Comparison of ENCODE assay signal across 1 cellular context in the genomic region with DNA sequence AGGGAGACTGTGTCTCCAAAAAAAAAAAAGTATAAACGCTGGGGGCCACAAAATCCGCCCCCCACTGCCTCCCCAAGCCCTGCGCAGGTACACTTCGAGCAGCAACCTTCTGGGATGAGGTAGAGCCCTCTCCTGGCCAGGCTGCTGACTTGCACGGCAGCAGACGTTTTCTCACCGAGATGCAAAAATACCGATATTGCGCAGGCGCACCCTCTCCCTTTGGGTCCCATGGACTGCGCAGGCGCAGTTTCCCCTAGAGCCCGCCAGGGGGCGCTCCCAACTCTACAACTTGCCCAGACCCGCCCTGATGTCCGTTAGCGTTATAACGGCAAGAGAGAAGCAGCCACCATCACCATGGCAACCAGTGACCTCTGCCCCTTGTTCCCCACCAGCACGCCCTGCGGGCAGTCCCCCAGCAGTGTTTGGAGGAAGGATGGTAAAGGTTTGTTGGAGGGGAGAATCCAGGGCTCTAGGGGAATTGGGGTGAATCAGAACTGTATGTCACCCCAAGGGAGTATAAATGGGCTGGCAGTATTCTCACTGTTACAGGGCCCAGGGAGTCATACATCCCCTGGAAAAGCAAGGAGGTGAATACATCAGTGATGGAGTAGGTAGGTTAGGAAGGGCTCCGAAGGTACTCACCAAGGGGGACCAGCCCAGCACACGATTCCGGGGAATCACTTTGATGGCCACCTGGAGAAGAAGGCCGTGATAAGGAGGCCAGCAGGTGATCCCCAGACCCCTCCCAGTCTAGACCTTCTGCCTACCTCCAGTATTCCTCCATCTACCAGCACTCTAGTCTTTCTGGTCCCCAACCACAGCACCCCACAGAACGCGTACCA.
TF ChIP-seq lines count a peak whose summit lies in the region.

No MANE protein-coding gene starts in this region.

TF ChIP-seq in GM12878, 131 proteins besides CTCF, POLR2A, EP300 and RAD21 (continues in another document):
- TF ChIP-seq SMC3 (IDR thresholded peaks at IDR 0.05; ENCODE audit: borderline replicate concordance, low read length): peak; percentile 70
- TF ChIP-seq, protein P1, sequence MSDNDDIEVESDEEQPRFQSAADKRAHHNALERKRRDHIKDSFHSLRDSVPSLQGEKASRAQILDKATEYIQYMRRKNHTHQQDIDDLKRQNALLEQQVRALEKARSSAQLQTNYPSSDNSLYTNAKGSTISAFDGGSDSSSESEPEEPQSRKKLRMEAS (IDR thresholded peaks at IDR 0.05; ENCODE audit: low read depth, low read length): 0 out of 2 replicates have a peak, but pooled peaks have one; percentile 40
- TF ChIP-seq POLR2AphosphoS2 (IDR thresholded peaks at IDR 0.05; ENCODE audit: low read depth, low read length): peak; percentile 90
- TF ChIP-seq CBX3 (IDR thresholded peaks at IDR 0.05; ENCODE audit: borderline replicate concordance, low read depth): no peak
- TF ChIP-seq RFX5 (IDR thresholded peaks at IDR 0.05; ENCODE audit: low read depth, low read length): peak; percentile 93
- TF ChIP-seq, protein P2, sequence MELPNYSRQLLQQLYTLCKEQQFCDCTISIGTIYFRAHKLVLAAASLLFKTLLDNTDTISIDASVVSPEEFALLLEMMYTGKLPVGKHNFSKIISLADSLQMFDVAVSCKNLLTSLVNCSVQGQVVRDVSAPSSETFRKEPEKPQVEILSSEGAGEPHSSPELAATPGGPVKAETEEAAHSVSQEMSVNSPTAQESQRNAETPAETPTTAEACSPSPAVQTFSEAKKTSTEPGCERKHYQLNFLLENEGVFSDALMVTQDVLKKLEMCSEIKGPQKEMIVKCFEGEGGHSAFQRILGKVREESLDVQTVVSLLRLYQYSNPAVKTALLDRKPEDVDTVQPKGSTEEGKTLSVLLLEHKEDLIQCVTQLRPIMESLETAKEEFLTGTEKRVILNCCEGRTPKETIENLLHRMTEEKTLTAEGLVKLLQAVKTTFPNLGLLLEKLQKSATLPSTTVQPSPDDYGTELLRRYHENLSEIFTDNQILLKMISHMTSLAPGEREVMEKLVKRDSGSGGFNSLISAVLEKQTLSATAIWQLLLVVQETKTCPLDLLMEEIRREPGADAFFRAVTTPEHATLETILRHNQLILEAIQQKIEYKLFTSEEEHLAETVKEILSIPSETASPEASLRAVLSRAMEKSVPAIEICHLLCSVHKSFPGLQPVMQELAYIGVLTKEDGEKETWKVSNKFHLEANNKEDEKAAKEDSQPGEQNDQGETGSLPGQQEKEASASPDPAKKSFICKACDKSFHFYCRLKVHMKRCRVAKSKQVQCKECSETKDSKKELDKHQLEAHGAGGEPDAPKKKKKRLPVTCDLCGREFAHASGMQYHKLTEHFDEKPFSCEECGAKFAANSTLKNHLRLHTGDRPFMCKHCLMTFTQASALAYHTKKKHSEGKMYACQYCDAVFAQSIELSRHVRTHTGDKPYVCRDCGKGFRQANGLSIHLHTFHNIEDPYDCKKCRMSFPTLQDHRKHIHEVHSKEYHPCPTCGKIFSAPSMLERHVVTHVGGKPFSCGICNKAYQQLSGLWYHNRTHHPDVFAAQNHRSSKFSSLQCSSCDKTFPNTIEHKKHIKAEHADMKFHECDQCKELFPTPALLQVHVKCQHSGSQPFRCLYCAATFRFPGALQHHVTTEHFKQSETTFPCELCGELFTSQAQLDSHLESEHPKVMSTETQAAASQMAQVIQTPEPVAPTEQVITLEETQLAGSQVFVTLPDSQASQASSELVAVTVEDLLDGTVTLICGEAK (IDR thresholded peaks at IDR 0.05; ENCODE audit: borderline replicate concordance): no peak
- TF ChIP-seq NBN (IDR thresholded peaks at IDR 0.05): peak; percentile 19; the same call in 1 of the 2 replicates
- 0 out of 2 replicates have a peak, but pooled peaks have one; percentile 47 for TF ChIP-seq TBL1XR1 (IDR thresholded peaks at IDR 0.05; ENCODE audit: low read depth, low read length)
- TF ChIP-seq, protein P3, sequence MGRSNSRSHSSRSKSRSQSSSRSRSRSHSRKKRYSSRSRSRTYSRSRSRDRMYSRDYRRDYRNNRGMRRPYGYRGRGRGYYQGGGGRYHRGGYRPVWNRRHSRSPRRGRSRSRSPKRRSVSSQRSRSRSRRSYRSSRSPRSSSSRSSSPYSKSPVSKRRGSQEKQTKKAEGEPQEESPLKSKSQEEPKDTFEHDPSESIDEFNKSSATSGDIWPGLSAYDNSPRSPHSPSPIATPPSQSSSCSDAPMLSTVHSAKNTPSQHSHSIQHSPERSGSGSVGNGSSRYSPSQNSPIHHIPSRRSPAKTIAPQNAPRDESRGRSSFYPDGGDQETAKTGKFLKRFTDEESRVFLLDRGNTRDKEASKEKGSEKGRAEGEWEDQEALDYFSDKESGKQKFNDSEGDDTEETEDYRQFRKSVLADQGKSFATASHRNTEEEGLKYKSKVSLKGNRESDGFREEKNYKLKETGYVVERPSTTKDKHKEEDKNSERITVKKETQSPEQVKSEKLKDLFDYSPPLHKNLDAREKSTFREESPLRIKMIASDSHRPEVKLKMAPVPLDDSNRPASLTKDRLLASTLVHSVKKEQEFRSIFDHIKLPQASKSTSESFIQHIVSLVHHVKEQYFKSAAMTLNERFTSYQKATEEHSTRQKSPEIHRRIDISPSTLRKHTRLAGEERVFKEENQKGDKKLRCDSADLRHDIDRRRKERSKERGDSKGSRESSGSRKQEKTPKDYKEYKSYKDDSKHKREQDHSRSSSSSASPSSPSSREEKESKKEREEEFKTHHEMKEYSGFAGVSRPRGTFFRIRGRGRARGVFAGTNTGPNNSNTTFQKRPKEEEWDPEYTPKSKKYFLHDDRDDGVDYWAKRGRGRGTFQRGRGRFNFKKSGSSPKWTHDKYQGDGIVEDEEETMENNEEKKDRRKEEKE (IDR thresholded peaks at IDR 0.05): no peak
- TF ChIP-seq SMARCA5 (IDR thresholded peaks at IDR 0.05): no peak
- TF ChIP-seq, protein P4, sequence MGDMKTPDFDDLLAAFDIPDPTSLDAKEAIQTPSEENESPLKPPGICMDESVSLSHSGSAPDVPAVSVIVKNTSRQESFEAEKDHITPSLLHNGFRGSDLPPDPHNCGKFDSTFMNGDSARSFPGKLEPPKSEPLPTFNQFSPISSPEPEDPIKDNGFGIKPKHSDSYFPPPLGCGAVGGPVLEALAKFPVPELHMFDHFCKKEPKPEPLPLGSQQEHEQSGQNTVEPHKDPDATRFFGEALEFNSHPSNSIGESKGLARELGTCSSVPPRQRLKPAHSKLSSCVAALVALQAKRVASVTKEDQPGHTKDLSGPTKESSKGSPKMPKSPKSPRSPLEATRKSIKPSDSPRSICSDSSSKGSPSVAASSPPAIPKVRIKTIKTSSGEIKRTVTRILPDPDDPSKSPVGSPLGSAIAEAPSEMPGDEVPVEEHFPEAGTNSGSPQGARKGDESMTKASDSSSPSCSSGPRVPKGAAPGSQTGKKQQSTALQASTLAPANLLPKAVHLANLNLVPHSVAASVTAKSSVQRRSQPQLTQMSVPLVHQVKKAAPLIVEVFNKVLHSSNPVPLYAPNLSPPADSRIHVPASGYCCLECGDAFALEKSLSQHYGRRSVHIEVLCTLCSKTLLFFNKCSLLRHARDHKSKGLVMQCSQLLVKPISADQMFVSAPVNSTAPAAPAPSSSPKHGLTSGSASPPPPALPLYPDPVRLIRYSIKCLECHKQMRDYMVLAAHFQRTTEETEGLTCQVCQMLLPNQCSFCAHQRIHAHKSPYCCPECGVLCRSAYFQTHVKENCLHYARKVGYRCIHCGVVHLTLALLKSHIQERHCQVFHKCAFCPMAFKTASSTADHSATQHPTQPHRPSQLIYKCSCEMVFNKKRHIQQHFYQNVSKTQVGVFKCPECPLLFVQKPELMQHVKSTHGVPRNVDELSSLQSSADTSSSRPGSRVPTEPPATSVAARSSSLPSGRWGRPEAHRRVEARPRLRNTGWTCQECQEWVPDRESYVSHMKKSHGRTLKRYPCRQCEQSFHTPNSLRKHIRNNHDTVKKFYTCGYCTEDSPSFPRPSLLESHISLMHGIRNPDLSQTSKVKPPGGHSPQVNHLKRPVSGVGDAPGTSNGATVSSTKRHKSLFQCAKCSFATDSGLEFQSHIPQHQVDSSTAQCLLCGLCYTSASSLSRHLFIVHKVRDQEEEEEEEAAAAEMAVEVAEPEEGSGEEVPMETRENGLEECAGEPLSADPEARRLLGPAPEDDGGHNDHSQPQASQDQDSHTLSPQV (IDR thresholded peaks at IDR 0.05): 0 out of 2 replicates have a peak, but pooled peaks have one; percentile 39
- TF ChIP-seq, protein P5, sequence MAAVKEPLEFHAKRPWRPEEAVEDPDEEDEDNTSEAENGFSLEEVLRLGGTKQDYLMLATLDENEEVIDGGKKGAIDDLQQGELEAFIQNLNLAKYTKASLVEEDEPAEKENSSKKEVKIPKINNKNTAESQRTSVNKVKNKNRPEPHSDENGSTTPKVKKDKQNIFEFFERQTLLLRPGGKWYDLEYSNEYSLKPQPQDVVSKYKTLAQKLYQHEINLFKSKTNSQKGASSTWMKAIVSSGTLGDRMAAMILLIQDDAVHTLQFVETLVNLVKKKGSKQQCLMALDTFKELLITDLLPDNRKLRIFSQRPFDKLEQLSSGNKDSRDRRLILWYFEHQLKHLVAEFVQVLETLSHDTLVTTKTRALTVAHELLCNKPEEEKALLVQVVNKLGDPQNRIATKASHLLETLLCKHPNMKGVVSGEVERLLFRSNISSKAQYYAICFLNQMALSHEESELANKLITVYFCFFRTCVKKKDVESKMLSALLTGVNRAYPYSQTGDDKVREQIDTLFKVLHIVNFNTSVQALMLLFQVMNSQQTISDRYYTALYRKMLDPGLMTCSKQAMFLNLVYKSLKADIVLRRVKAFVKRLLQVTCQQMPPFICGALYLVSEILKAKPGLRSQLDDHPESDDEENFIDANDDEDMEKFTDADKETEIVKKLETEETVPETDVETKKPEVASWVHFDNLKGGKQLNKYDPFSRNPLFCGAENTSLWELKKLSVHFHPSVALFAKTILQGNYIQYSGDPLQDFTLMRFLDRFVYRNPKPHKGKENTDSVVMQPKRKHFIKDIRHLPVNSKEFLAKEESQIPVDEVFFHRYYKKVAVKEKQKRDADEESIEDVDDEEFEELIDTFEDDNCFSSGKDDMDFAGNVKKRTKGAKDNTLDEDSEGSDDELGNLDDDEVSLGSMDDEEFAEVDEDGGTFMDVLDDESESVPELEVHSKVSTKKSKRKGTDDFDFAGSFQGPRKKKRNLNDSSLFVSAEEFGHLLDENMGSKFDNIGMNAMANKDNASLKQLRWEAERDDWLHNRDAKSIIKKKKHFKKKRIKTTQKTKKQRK (IDR thresholded peaks at IDR 0.05; ENCODE audit: low read depth, low read length): no peak
- peak; percentile 47 to 69 for TF ChIP-seq BHLHE40 (IDR thresholded peaks at IDR 0.05; ENCODE audit: borderline replicate concordance in 1 of 2, low read depth in 2 of 2, low read length in 1 of 2)
- TF ChIP-seq IRF4 (IDR thresholded peaks at IDR 0.05; ENCODE audit: low read depth, low read length): no peak
- TF ChIP-seq, protein P6, sequence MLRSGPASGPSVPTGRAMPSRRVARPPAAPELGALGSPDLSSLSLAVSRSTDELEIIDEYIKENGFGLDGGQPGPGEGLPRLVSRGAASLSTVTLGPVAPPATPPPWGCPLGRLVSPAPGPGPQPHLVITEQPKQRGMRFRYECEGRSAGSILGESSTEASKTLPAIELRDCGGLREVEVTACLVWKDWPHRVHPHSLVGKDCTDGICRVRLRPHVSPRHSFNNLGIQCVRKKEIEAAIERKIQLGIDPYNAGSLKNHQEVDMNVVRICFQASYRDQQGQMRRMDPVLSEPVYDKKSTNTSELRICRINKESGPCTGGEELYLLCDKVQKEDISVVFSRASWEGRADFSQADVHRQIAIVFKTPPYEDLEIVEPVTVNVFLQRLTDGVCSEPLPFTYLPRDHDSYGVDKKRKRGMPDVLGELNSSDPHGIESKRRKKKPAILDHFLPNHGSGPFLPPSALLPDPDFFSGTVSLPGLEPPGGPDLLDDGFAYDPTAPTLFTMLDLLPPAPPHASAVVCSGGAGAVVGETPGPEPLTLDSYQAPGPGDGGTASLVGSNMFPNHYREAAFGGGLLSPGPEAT (IDR thresholded peaks at IDR 0.05; ENCODE audit: low read depth): 0 out of 2 replicates have a peak, but pooled peaks have one; percentile 45
- TF ChIP-seq POLR2AphosphoS5 (IDR thresholded peaks at IDR 0.05; ENCODE audit: low read length): peak; percentile 48
- TF ChIP-seq POU2F2 (IDR thresholded peaks at IDR 0.05; ENCODE audit: borderline replicate concordance, low read depth, low read length): peak; percentile 28; the same call in 2 of the 3 replicates
- peak; percentile 48 to 49; a peak in 2 of 4 replicates for TF ChIP-seq IKZF2 (IDR thresholded peaks at IDR 0.05)
- TF ChIP-seq, protein P7, sequence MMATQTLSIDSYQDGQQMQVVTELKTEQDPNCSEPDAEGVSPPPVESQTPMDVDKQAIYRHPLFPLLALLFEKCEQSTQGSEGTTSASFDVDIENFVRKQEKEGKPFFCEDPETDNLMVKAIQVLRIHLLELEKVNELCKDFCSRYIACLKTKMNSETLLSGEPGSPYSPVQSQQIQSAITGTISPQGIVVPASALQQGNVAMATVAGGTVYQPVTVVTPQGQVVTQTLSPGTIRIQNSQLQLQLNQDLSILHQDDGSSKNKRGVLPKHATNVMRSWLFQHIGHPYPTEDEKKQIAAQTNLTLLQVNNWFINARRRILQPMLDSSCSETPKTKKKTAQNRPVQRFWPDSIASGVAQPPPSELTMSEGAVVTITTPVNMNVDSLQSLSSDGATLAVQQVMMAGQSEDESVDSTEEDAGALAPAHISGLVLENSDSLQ (IDR thresholded peaks at IDR 0.05): no peak
- TF ChIP-seq CREM (IDR thresholded peaks at IDR 0.05; ENCODE audit: low read depth): peak; percentile 45; the same call in 1 of the 2 replicates
- TF ChIP-seq SIN3A (IDR thresholded peaks at IDR 0.05; ENCODE audit: low read depth, low read length): peak; percentile 77; the same call in 1 of the 2 replicates
- TF ChIP-seq IKZF1 (conservative IDR thresholded peaks at IDR 0.05): peak; percentile 71
- no peak for TF ChIP-seq STAT1 (conservative IDR thresholded peaks at IDR 0.05)
- TF ChIP-seq BACH1 (IDR thresholded peaks at IDR 0.05; ENCODE audit: borderline replicate concordance): peak; percentile 62; the same call in 1 of the 2 replicates
- TF ChIP-seq DPF2 (IDR thresholded peaks at IDR 0.05): peak; percentile 27; the same call in 1 of the 2 replicates
- 0 out of 4 replicates have a peak, but pooled peaks of 1 of the 2 experiments have one; percentile 15 for TF ChIP-seq SRF (IDR thresholded peaks at IDR 0.05; ENCODE audit: low read depth in 2 of 2, low read length in 2 of 2)
- TF ChIP-seq ESRRA (IDR thresholded peaks at IDR 0.05; ENCODE audit: low read length): no peak
- TF ChIP-seq YY1 (IDR thresholded peaks at IDR 0.05; ENCODE audit: low read depth, low read length): peak; percentile 73
- no peak for TF ChIP-seq LARP7 (IDR thresholded peaks at IDR 0.05)
- TF ChIP-seq HDGF (IDR thresholded peaks at IDR 0.05): no peak
- no peak for TF ChIP-seq GATAD2B (conservative IDR thresholded peaks at IDR 0.05; ENCODE audit: low read depth)
- TF ChIP-seq MEF2B (IDR thresholded peaks at IDR 0.05; ENCODE audit: partially characterized antibody, poor library complexity, severe bottlenecking): peak; percentile 73
- TF ChIP-seq RBBP5 (conservative IDR thresholded peaks at IDR 0.05): no peak
- TF ChIP-seq BMI1 (IDR thresholded peaks at IDR 0.05; ENCODE audit: borderline replicate concordance): peak; percentile 99
- peak; percentile 99 for TF ChIP-seq NR2F1 (conservative IDR thresholded peaks at IDR 0.05)
- TF ChIP-seq, protein P8, sequence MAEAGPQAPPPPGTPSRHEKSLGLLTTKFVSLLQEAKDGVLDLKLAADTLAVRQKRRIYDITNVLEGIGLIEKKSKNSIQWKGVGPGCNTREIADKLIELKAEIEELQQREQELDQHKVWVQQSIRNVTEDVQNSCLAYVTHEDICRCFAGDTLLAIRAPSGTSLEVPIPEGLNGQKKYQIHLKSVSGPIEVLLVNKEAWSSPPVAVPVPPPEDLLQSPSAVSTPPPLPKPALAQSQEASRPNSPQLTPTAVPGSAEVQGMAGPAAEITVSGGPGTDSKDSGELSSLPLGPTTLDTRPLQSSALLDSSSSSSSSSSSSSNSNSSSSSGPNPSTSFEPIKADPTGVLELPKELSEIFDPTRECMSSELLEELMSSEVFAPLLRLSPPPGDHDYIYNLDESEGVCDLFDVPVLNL (IDR thresholded peaks at IDR 0.05; ENCODE audit: low read depth, low read length): no peak
- TF ChIP-seq ZBED1 (IDR thresholded peaks at IDR 0.05; ENCODE audit: borderline replicate concordance): no peak
- peak; percentile 57 for TF ChIP-seq NRF1 (conservative IDR thresholded peaks at IDR 0.05; ENCODE audit: low read depth, low read length)
